ENCODE assay signal across 1 cellular context in genomic region chr6:30557683-30557981, GRCh38.
TF ChIP-seq lines count a peak whose summit lies in the region.

No MANE protein-coding gene starts in this region.

TF ChIP-seq in K562, 482 proteins besides CTCF, POLR2A, EP300 and RAD21:
- TF ChIP-seq, protein P1, sequence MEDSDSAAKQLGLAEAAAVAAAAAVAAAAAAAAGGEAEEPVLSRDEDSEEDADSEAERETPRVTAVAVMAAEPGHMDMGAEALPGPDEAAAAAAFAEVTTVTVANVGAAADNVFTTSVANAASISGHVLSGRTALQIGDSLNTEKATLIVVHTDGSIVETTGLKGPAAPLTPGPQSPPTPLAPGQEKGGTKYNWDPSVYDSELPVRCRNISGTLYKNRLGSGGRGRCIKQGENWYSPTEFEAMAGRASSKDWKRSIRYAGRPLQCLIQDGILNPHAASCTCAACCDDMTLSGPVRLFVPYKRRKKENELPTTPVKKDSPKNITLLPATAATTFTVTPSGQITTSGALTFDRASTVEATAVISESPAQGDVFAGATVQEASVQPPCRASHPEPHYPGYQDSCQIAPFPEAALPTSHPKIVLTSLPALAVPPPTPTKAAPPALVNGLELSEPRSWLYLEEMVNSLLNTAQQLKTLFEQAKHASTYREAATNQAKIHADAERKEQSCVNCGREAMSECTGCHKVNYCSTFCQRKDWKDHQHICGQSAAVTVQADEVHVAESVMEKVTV (CRISPR knock-in tag; IDR thresholded peaks at IDR 0.05), result peak; percentile 8; the same call in 1 of the 2 replicates
- TF ChIP-seq PHB (CRISPR knock-in tag; IDR thresholded peaks at IDR 0.05) (no peak), RFX5 (IDR thresholded peaks at IDR 0.05; ENCODE audit: low read depth, low read length) (no peak), ELK1 (CRISPR knock-in tag; IDR thresholded peaks at IDR 0.05) (no peak), HMBOX1 (IDR thresholded peaks at IDR 0.05) (peak; percentile 88; the same call in 1 of the 2 replicates), ZNF217 (CRISPR knock-in tag; IDR thresholded peaks at IDR 0.05) (no peak), SREBF2 (CRISPR knock-in tag; IDR thresholded peaks at IDR 0.05) (no peak), TBP (optimal IDR thresholded peaks at IDR 0.05; ENCODE audit: low read depth, low read length) (no peak), U2AF2 (optimal IDR thresholded peaks at IDR 0.05; ENCODE audit: low read depth, low read length) (no peak), RCOR1 (IDR thresholded peaks at IDR 0.05; ENCODE audit: borderline replicate concordance in 1 of 2, low read depth in 2 of 2, low read length in 2 of 2) (no peak), FOXP1 (CRISPR knock-in tag; IDR thresholded peaks at IDR 0.05) (0 out of 2 replicates have a peak, but pooled peaks have one; percentile 11), EWSR1 (IDR thresholded peaks at IDR 0.05; ENCODE audit: borderline replicate concordance, low read depth, partially characterized antibody) (no peak), NFIX (CRISPR knock-in tag; IDR thresholded peaks at IDR 0.05; ENCODE audit: low read depth) (no peak), MYNN (IDR thresholded peaks at IDR 0.05) (no peak), MYNN (CRISPR knock-in tag; IDR thresholded peaks at IDR 0.05) (no peak), IFI16 (CRISPR knock-in tag; IDR thresholded peaks at IDR 0.05) (no peak), THAP12 (CRISPR knock-in tag; IDR thresholded peaks at IDR 0.05) (no peak), SRF (CRISPR knock-in tag; IDR thresholded peaks at IDR 0.05) (no peak), TFE3 (CRISPR knock-in tag; IDR thresholded peaks at IDR 0.05) (no peak), NRF1 (conservative IDR thresholded peaks at IDR 0.05 in 1 of 2, IDR thresholded peaks at IDR 0.05 in 1 of 2) (peak; percentile 59 to 75), NR1H2 (CRISPR knock-in tag; IDR thresholded peaks at IDR 0.05) (no peak), ZNF766 (CRISPR knock-in tag; conservative IDR thresholded peaks at IDR 0.05) (no peak), ZNF592 (IDR thresholded peaks at IDR 0.05) (no peak), ZNF644 (tag; IDR thresholded peaks at IDR 0.05; ENCODE audit: low read depth) (no peak), ZNF277 (CRISPR knock-in tag; IDR thresholded peaks at IDR 0.05; ENCODE audit: borderline replicate concordance) (no peak), TEAD4 (IDR thresholded peaks at IDR 0.05; ENCODE audit: low read length) (no peak), TEAD4 (CRISPR knock-in tag; IDR thresholded peaks at IDR 0.05; ENCODE audit: borderline replicate concordance) (no peak), MED1 (CRISPR knock-in tag; IDR thresholded peaks at IDR 0.05; ENCODE audit: borderline replicate concordance) (no peak), HIVEP1 (CRISPR knock-in tag; IDR thresholded peaks at IDR 0.05) (no peak), ELF2 (CRISPR knock-in tag; IDR thresholded peaks at IDR 0.05) (no peak), GABPB2 (CRISPR knock-in tag; conservative IDR thresholded peaks at IDR 0.05) (no peak), POU5F1 (IDR thresholded peaks at IDR 0.05; ENCODE audit: borderline replicate concordance, low read depth, low read length, partially characterized antibody) (no peak), GATA2 (CRISPR knock-in tag; IDR thresholded peaks at IDR 0.05) (peak; percentile 79; the same call in 1 of the 2 replicates), MEIS2 (IDR thresholded peaks at IDR 0.05; ENCODE audit: partially characterized antibody) (no peak), ASH1L (IDR thresholded peaks at IDR 0.05; ENCODE audit: borderline replicate concordance, low read depth, partially characterized antibody) (no peak), PYGO2 (tag; IDR thresholded peaks at IDR 0.05) (no peak), C11orf30 (IDR thresholded peaks at IDR 0.05; ENCODE audit: low read depth) (no peak), ZNF12 (CRISPR knock-in tag; IDR thresholded peaks at IDR 0.05) (no peak), SMARCE1 (IDR thresholded peaks at IDR 0.05) (no peak), EP400 (IDR thresholded peaks at IDR 0.05) (no peak), TRIM24 (IDR thresholded peaks at IDR 0.05) (no peak)
- TF ChIP-seq, protein P2, sequence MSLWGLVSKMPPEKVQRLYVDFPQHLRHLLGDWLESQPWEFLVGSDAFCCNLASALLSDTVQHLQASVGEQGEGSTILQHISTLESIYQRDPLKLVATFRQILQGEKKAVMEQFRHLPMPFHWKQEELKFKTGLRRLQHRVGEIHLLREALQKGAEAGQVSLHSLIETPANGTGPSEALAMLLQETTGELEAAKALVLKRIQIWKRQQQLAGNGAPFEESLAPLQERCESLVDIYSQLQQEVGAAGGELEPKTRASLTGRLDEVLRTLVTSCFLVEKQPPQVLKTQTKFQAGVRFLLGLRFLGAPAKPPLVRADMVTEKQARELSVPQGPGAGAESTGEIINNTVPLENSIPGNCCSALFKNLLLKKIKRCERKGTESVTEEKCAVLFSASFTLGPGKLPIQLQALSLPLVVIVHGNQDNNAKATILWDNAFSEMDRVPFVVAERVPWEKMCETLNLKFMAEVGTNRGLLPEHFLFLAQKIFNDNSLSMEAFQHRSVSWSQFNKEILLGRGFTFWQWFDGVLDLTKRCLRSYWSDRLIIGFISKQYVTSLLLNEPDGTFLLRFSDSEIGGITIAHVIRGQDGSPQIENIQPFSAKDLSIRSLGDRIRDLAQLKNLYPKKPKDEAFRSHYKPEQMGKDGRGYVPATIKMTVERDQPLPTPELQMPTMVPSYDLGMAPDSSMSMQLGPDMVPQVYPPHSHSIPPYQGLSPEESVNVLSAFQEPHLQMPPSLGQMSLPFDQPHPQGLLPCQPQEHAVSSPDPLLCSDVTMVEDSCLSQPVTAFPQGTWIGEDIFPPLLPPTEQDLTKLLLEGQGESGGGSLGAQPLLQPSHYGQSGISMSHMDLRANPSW (CRISPR knock-in tag; IDR thresholded peaks at IDR 0.05), result 0 out of 2 replicates have a peak, but pooled peaks have one; percentile 21
